11 cellular contexts compared by ENCODE assay signal in genomic region chr1:203557390-203557789, GRCh38.
DNase-seq lines count a peak whose midpoint lies in the region; ATAC-seq, FAIRE-seq and TF ChIP-seq lines count a peak whose summit lies in the region.
"Had no signal": no experiment of that assay in that cellular context is flagged by ENCODE, and none has a peak within 500 bp of the region (broad histone marks: within the 10 kb centered on the region; RNA-seq: fewer than 3 reads in every experiment).

No MANE protein-coding gene starts in this region.

- H3K27me3 ChIP-seq in SK-N-SH (ENCODE audit: insufficient read depth), result no peaks in the 10 kb centered on the region
- H3K27me3 ChIP-seq: body of pancreas had no signal

- no peak for FAIRE-seq in A549 (lab: Jason Lieb, UNC)

- H3K9me3 Mint-ChIP-seq in activated T-cell treated with anti-CD3 and anti-CD28 coated beads, Interleukin-2, amount 50 U/mL, for 72 hours, result no peaks in the 10 kb centered on the region

- H3K27ac ChIP-seq in A549, result peak overlapping the region; percentile 58 to 79
- peak overlapping the region; percentile 96 to 99 for H3K27ac ChIP-seq in SK-N-SH (ENCODE audit: low read depth in 2 of 2, low read length in 1 of 2)
- H3K27ac ChIP-seq: body of pancreas had no signal

- no peak overlapping the region for H3K4me3 Mint-ChIP-seq in activated T-cell treated with anti-CD3 and anti-CD28 coated beads, Interleukin-2, amount 50 U/mL, for 72 hours

- H2AFZ ChIP-seq in SK-N-SH (ENCODE audit: low read depth), result no peak overlapping the region

- H3K9ac ChIP-seq in SK-N-SH, result peak overlapping the region; percentile 84

- H4K20me1 ChIP-seq in SK-N-SH (ENCODE audit: insufficient read depth), result no peaks in the 10 kb centered on the region

- peaks cover 10% of the 10 kb centered on the region for H3K4me1 Mint-ChIP-seq in activated T-cell treated with anti-CD3 and anti-CD28 coated beads, Interleukin-2, amount 50 U/mL, for 72 hours (ENCODE audit: low read depth)

- no peaks in the 10 kb centered on the region for H3K79me2 ChIP-seq in SK-N-SH (ENCODE audit: insufficient read depth)

- H3K4me1 ChIP-seq in A549 (peaks cover 40% of the 10 kb centered on the region), SK-N-SH (ENCODE audit: control insufficient read depth in 1 of 2, insufficient read depth in 2 of 2, low read depth in 1 of 2, low read length in 1 of 2) (peaks cover 37 to 41% of the 10 kb centered on the region in 2 experiments)

- H3K36me3 Mint-ChIP-seq in activated T-cell treated with anti-CD3 and anti-CD28 coated beads, Interleukin-2, amount 50 U/mL, for 72 hours (ENCODE audit: insufficient read depth in 2 of 2), result no peaks in the 10 kb centered on the region

- TF ChIP-seq EP300 in A549 (IDR thresholded peaks at IDR 0.05), result no peak
- peak; percentile 56 to 95; a peak in 3 of 4 replicates for TF ChIP-seq EP300 in SK-N-SH (IDR thresholded peaks at IDR 0.05; ENCODE audit: borderline replicate concordance in 1 of 2, low read depth in 1 of 2, low read length in 1 of 2)

- peak; percentile 45 to 64; a peak in 5 of 6 replicates for ATAC-seq in A549
- ATAC-seq in omental fat pad (ENCODE audit: low FRiP score), result peak; percentile 26
- no peak for ATAC-seq in HG03521 (IDR thresholded peaks at IDR 0.05; ENCODE audit: unreplicated experiment)
- ATAC-seq in activated T-cell treated with anti-CD3 and anti-CD28 coated beads, Interleukin-2, amount 50 U/mL, for 72 hours (replicated peaks in 1 of 2), result no peak
- ATAC-seq: body of pancreas had no signal

- TF ChIP-seq RAD21 in A549 (conservative IDR thresholded peaks at IDR 0.05 in 1 of 2, IDR thresholded peaks at IDR 0.05 in 1 of 2) (no peak), SK-N-SH (IDR thresholded peaks at IDR 0.05; ENCODE audit: low read length) (0 out of 2 replicates have a peak, but pooled peaks have one; percentile 6)

- peaks cover 63% of the 10 kb centered on the region for H3F3A ChIP-seq in SK-N-SH (replicated peaks; ENCODE audit: insufficient read depth)

- H3K27me3 Mint-ChIP-seq in activated T-cell treated with anti-CD3 and anti-CD28 coated beads, Interleukin-2, amount 50 U/mL, for 72 hours (ENCODE audit: low read depth), result peaks cover 8% of the 10 kb centered on the region

- no peak for TF ChIP-seq POLR2A in A549 (IDR thresholded peaks at IDR 0.05; ENCODE audit: low read length)

- H3K4me2 ChIP-seq in A549 (peak overlapping the region; percentile 44), SK-N-SH (peak overlapping the region; percentile 83)

- no peak for TF ChIP-seq CTCF in A549 (IDR thresholded peaks at IDR 0.05)
- TF ChIP-seq CTCF in SK-N-SH (IDR thresholded peaks at IDR 0.05), result no peak
- no peak for TF ChIP-seq CTCF in fibroblast of villous mesenchyme (IDR thresholded peaks at IDR 0.05; ENCODE audit: insufficient read depth, low read depth, low read length)
- no peak for TF ChIP-seq CTCF in omental fat pad (IDR thresholded peaks at IDR 0.05)

- 42% methylated on average over 7 of the region's 7 CpGs for WGBS in A549 (ENCODE audit: missing lambda C conversion rate)
- 17% methylated on average over 7 of the region's 7 CpGs for WGBS in SK-N-SH (ENCODE audit: low lambda C conversion rate)

- CTCF ChIA-PET in A549 (lab: Yijun Ruan, JAX), result interaction anchor here (1.1 to 2.0 kb wide), 4 partner anchors 10 to 144 kb away, joined by 3 to 14 read pairs (median 8); no protein-coding TSS in a partner anchor
- CTCF ChIA-PET in SK-N-SH (lab: Yijun Ruan, JAX), result interaction anchor here (1.0 to 1.7 kb wide), 2 partner anchors 12 to 145 kb away, joined by 3 to 6 read pairs; no protein-coding TSS in a partner anchor

- no peak overlapping the region for H3K27ac Mint-ChIP-seq in activated T-cell treated with anti-CD3 and anti-CD28 coated beads, Interleukin-2, amount 50 U/mL, for 72 hours

- H3K9me3 ChIP-seq in A549 (no peaks in the 10 kb centered on the region), SK-N-SH (no peaks in the 10 kb centered on the region)
- H3K9me3 ChIP-seq: body of pancreas had no signal

- POLR2A ChIA-PET in A549 (lab: Yijun Ruan, JAX), result interaction anchor here (1.2 to 1.3 kb wide), 2 partner anchors 8 to 21 kb away, joined by 3 to 7 read pairs; no protein-coding TSS in a partner anchor
- POLR2A ChIA-PET in SK-N-SH (lab: Yijun Ruan, JAX), result no interaction called here

- no peaks in the 10 kb centered on the region for H3K9me2 ChIP-seq in SK-N-SH

- DNase-seq in A549 (ENCODE audit: low read depth in 1 of 2, low spot score in 1 of 2) (no peak), SK-N-SH (no peak), fibroblast of villous mesenchyme (ENCODE audit: low read depth) (peak; percentile 57), omental fat pad (ENCODE audit: low spot score) (no peak), HUDEP-2 (lab: John Stamatoyannopoulos, UW; ENCODE audit: unreplicated experiment in 76 of 76) (no peak), NCI-H1417 (lab: John Stamatoyannopoulos, UW) (no peak)
- DNase-seq in activated T-cell treated with anti-CD3 and anti-CD28 coated beads, Interleukin-2, amount 50 U/mL, for 72 hours, result no peak
- DNase-seq: 8988T; stimulated activated CD4-positive, alpha-beta T cell treated with anti-CD3 and anti-CD28 coated beads, Interleukin-1b, Interleukin-23, amount 100 ng/mL, for 48 hours had no signal

- no peaks in the 10 kb centered on the region for H3K36me3 ChIP-seq in SK-N-SH (replicated peaks in 1 of 2; ENCODE audit: control insufficient read depth in 1 of 2, insufficient read depth in 2 of 2, low read length in 1 of 2)

- no peak overlapping the region for H3K4me3 ChIP-seq in A549
- H3K4me3 ChIP-seq in SK-N-SH (ENCODE audit: low read depth in 2 of 2, low read length in 1 of 2), result peak overlapping the region; percentile 6 to 43; a peak in 3 of 4 replicates
- H3K4me3 ChIP-seq in fibroblast of villous mesenchyme (ENCODE audit: low read depth, low read length), result no peak overlapping the region
- H3K4me3 ChIP-seq: body of pancreas had no signal

TF ChIP-seq in A549, 52 proteins besides CTCF, POLR2A, EP300 and RAD21:
- TF ChIP-seq ZNF302 (CRISPR knock-in tag; IDR thresholded peaks at IDR 0.05), result no peak
- TF ChIP-seq HES2 (IDR thresholded peaks at IDR 0.05), result no peak
- no peak for TF ChIP-seq RARB (CRISPR knock-in tag; IDR thresholded peaks at IDR 0.05)
- TF ChIP-seq ZFP36 (IDR thresholded peaks at IDR 0.05; ENCODE audit: borderline replicate concordance, partially characterized antibody), result no peak
- TF ChIP-seq ZC3H11A (IDR thresholded peaks at IDR 0.05), result no peak
- TF ChIP-seq CBX2 (IDR thresholded peaks at IDR 0.05; ENCODE audit: borderline replicate concordance, low read depth), result no peak
- TF ChIP-seq HOXA7 (CRISPR knock-in tag; IDR thresholded peaks at IDR 0.05), result no peak
- no peak for TF ChIP-seq RCOR1 (IDR thresholded peaks at IDR 0.05; ENCODE audit: low read depth, low read length)
- TF ChIP-seq SREBF2 (IDR thresholded peaks at IDR 0.05), result no peak
- TF ChIP-seq HOXB5 (CRISPR knock-in tag; IDR thresholded peaks at IDR 0.05), result no peak
- no peak for TF ChIP-seq FOXS1 (CRISPR knock-in tag; IDR thresholded peaks at IDR 0.05)
- TF ChIP-seq KDM1A (IDR thresholded peaks at IDR 0.05; ENCODE audit: low read depth), result no peak
- TF ChIP-seq FOSB (CRISPR knock-in tag; IDR thresholded peaks at IDR 0.05), result no peak
- no peak for TF ChIP-seq PHF8 (IDR thresholded peaks at IDR 0.05; ENCODE audit: borderline replicate concordance, low read depth)
- TF ChIP-seq NR3C1 (IDR thresholded peaks at IDR 0.05), result no peak
- no peak for TF ChIP-seq RFX5 (IDR thresholded peaks at IDR 0.05)
- TF ChIP-seq CEBPB (IDR thresholded peaks at IDR 0.05), result no peak
- no peak for TF ChIP-seq EHF (CRISPR knock-in tag; IDR thresholded peaks at IDR 0.05)
- TF ChIP-seq GATA3 (IDR thresholded peaks at IDR 0.05; ENCODE audit: borderline replicate concordance), result no peak
- no peak for TF ChIP-seq HEYL (CRISPR knock-in tag; IDR thresholded peaks at IDR 0.05)

TF ChIP-seq in SK-N-SH, 30 proteins besides CTCF, POLR2A, EP300 and RAD21 (continues in another document):
- TF ChIP-seq TAF1 (IDR thresholded peaks at IDR 0.05; ENCODE audit: borderline replicate concordance, low read depth, low read length), result 0 out of 2 replicates have a peak, but pooled peaks have one; percentile 49
- TF ChIP-seq TCF12 (IDR thresholded peaks at IDR 0.05), result peak; percentile 98
- TF ChIP-seq IRF3 (IDR thresholded peaks at IDR 0.05; ENCODE audit: low read depth, low read length), result no peak
- TF ChIP-seq MAX (IDR thresholded peaks at IDR 0.05; ENCODE audit: low read depth), result peak; percentile 92
- 0 out of 2 replicates have a peak, but pooled peaks have one; percentile 12 for TF ChIP-seq SMC3 (IDR thresholded peaks at IDR 0.05; ENCODE audit: low read depth, low read length)
- peak; percentile 88 for TF ChIP-seq FOSL2 (IDR thresholded peaks at IDR 0.05; ENCODE audit: borderline replicate concordance, low read depth)
- TF ChIP-seq RCOR1 (IDR thresholded peaks at IDR 0.05; ENCODE audit: low read length), result no peak
- peak; percentile 96 for TF ChIP-seq RXRA (IDR thresholded peaks at IDR 0.05; ENCODE audit: borderline replicate concordance, low read depth)

Comparison
In these comparisons a context has a peak if more than half of its experiments do, and no peak if none do; other contexts are left out.
1. ATAC-seq: peak in A549 (2 of 2) and omental fat pad (single experiment); none in HG03521 (single experiment) and activated T-cell treated with anti-CD3 and anti-CD28 coated beads, Interleukin-2, amount 50 U/mL, for 72 hours (0 of 2).
2. H3K4me3 ChIP-seq: peak in SK-N-SH (2 of 2); none in A549 (single experiment) and fibroblast of villous mesenchyme (single experiment).
3. Of the 12 proteins assayed by ChIP-seq in both A549 and SK-N-SH: peak only in A549: none; only in SK-N-SH: EP300, FOSL2, MAX, PBX3, RAD21, REST and 1 more; in both: none; in neither: 5.